Comparison of ENCODE assay signal across 1 cellular context in the genomic region with DNA sequence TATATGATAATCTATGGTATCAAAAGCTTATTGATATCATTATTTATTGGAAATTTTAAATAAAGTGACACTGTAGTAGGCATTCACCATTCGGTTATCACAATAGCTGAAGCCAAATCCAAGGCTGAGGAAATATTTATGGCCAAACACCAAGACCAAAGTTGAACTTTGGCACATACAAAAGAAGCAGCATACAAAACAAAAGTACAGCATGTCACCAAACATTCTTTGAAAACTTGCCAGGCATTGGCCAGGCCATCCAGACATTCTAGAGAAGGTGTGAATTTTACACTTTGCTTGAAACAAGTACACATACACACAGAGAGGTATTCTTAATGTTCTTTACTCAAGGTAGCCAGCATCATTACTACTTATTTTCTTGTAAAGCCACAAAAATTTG.
TF ChIP-seq lines count a peak whose summit lies in the region.

No MANE protein-coding gene starts in this region.

TF ChIP-seq in HepG2, 621 proteins besides CTCF, POLR2A, EP300 and RAD21 (continued from another document):
- TF ChIP-seq, protein P1, sequence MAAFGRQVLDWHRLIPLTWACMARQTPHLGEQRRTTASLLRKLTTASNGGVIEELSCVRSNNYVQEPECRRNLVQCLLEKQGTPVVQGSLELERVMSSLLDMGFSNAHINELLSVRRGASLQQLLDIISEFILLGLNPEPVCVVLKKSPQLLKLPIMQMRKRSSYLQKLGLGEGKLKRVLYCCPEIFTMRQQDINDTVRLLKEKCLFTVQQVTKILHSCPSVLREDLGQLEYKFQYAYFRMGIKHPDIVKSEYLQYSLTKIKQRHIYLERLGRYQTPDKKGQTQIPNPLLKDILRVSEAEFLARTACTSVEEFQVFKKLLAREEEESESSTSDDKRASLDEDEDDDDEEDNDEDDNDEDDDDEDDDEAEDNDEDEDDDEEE (CRISPR knock-in tag; IDR thresholded peaks at IDR 0.05) = no peak
- TF ChIP-seq ZNF720 (CRISPR knock-in tag; IDR thresholded peaks at IDR 0.05) = no peak
- TF ChIP-seq FOXA1 (IDR thresholded peaks at IDR 0.05) = no peak
- TF ChIP-seq FOXA1 (CRISPR knock-in tag; IDR thresholded peaks at IDR 0.05) = no peak
- no peak for TF ChIP-seq MED13 (CRISPR knock-in tag; IDR thresholded peaks at IDR 0.05)
- TF ChIP-seq, protein P2, sequence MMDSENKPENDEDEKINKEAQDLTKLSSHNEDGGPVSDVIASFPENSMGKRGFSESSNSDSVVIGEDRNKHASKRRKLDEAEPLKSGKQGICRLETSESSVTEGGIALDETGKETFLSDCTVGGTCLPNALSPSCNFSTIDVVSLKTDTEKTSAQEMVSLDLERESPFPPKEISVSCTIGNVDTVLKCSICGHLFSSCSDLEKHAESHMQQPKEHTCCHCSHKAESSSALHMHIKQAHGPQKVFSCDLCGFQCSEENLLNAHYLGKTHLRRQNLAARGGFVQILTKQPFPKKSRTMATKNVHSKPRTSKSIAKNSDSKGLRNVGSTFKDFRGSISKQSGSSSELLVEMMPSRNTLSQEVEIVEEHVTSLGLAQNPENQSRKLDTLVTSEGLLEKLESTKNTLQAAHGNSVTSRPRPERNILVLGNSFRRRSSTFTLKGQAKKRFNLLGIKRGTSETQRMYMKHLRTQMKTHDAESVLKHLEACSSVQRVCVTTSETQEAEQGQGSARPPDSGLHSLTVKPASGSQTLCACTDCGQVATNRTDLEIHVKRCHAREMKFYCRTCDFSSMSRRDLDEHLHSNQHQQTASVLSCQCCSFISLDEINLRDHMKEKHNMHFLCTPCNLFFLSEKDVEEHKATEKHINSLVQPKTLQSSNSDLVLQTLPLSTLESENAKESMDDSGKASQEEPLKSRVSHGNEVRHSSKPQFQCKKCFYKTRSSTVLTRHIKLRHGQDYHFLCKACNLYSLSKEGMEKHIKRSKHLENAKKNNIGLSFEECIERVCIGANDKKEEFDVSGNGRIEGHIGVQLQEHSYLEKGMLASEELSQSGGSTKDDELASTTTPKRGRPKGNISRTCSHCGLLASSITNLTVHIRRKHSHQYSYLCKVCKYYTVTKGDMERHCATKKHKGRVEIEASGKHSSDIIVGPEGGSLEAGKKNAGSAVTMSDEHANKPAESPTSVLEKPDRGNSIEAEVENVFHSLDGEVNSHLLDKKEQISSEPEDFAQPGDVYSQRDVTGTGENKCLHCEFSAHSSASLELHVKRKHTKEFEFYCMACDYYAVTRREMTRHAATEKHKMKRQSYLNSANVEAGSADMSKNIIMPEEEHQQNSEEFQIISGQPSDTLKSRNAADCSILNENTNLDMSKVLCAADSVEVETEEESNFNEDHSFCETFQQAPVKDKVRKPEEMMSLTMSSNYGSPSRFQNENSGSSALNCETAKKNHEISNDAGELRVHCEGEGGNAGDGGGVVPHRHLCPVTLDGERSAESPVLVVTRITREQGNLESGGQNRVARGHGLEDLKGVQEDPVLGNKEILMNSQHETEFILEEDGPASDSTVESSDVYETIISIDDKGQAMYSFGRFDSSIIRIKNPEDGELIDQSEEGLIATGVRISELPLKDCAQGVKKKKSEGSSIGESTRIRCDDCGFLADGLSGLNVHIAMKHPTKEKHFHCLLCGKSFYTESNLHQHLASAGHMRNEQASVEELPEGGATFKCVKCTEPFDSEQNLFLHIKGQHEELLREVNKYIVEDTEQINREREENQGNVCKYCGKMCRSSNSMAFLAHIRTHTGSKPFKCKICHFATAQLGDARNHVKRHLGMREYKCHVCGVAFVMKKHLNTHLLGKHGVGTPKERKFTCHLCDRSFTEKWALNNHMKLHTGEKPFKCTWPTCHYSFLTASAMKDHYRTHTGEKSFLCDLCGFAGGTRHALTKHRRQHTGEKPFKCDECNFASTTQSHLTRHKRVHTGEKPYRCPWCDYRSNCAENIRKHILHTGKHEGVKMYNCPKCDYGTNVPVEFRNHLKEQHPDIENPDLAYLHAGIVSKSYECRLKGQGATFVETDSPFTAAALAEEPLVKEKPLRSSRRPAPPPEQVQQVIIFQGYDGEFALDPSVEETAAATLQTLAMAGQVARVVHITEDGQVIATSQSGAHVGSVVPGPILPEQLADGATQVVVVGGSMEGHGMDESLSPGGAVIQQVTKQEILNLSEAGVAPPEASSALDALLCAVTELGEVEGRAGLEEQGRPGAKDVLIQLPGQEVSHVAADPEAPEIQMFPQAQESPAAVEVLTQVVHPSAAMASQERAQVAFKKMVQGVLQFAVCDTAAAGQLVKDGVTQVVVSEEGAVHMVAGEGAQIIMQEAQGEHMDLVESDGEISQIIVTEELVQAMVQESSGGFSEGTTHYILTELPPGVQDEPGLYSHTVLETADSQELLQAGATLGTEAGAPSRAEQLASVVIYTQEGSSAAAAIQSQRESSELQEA (CRISPR knock-in tag; IDR thresholded peaks at IDR 0.05; ENCODE audit: not compliant biosample characterization) = no peak
